Comparison of ENCODE assay signal across 17 cellular contexts in genomic region chr11:85961930-85962363, GRCh38.
DNase-seq lines count a peak whose midpoint lies in the region; ATAC-seq and TF ChIP-seq lines count a peak whose summit lies in the region.
"Had no signal": no experiment of that assay in that cellular context is flagged by ENCODE, and none has a peak within 500 bp of the region (broad histone marks: within the 10 kb centered on the region; RNA-seq: fewer than 3 reads in every experiment).

No MANE protein-coding gene starts in this region.

- no CpG with 5 or more reads among the region's 5 CpGs for WGBS in H9 (ENCODE audit: extremely low coverage, insufficient read length, low lambda C conversion rate)

- no peaks in the 10 kb centered on the region for H3K9me3 Mint-ChIP-seq in H9
- H3K9me3 Mint-ChIP-seq in activated T-helper 1 cell treated with anti-CD3 and anti-CD28 coated beads, Interleukin-12 subunit alpha, Interleukin-12 subunit beta, Interleukin-2, Interleukin-4 antibody, amounts not matched to agents 30 ng/mL and 10 ng/mL and 1 ng/mL, durations not matched to agents 14 hours and 24 hours and 36 hours = no peaks in the 10 kb centered on the region
- H3K9me3 Mint-ChIP-seq: activated CD8-positive, alpha-beta T cell treated with anti-CD3 and anti-CD28 coated beads for 36 hours; activated naive CD4-positive, alpha-beta T cell treated with anti-CD3 and anti-CD28 coated beads, Interleukin-2, amount 10 ng/mL, durations not matched to agents 7 days and 5 days; dendritic cell treated with granulocyte-macrophage colony-stimulating factor and Interleukin-4, amounts not matched to agents 40 ng/mL and 50 ng/mL, for 4 days; stimulated activated naive CD8-positive, alpha-beta T cell treated with anti-CD3 and anti-CD28 coated beads, Interleukin-15, Interleukin-2, amounts not matched to agents 100 ng/mL and 50 ng/mL, for 24 hours had no signal

- H4K8ac ChIP-seq in H9 (replicated peaks; ENCODE audit: insufficient read length, low read depth, low read length) = no peak overlapping the region

- DNase-seq in left cardiac atrium = no peak
- DNase-seq in right atrium auricular region (ENCODE audit: low spot score) = no peak
- peak; percentile 38 for DNase-seq in SK-N-DZ (ENCODE audit: low spot score)
- peak; percentile 47 for DNase-seq in glomerular endothelial cell (ENCODE audit: extremely low read depth, low read depth, low spot score)
- peak in 1 of 49 donors; percentile 30 for DNase-seq in substantia nigra (lab: John Stamatoyannopoulos, UW)
- DNase-seq in H9 = no peak
- DNase-seq in NCI-H1092 (lab: John Stamatoyannopoulos, UW) = no peak
- no peak for DNase-seq in activated T-helper 1 cell treated with anti-CD3 and anti-CD28 coated beads, Interleukin-12 subunit alpha, Interleukin-12 subunit beta, Interleukin-2, Interleukin-4 antibody, amounts not matched to agents 30 ng/mL and 10 ng/mL and 1 ng/mL, durations not matched to agents 14 hours and 24 hours and 36 hours (ENCODE audit: low spot score)
- DNase-seq: activated CD8-positive, alpha-beta T cell treated with anti-CD3 and anti-CD28 coated beads for 36 hours; activated naive CD4-positive, alpha-beta T cell treated with anti-CD3 and anti-CD28 coated beads, Interleukin-2, amount 10 ng/mL, durations not matched to agents 7 days and 5 days; pancreas; PC-9; stimulated activated CD4-positive, alpha-beta T cell treated with anti-CD3 and anti-CD28 coated beads, Interleukin-4, amount 100 ng/mL, for 24 hours had no signal

- peak; percentile 26 to 68 for ATAC-seq in left cardiac atrium
- ATAC-seq: activated CD8-positive, alpha-beta T cell treated with anti-CD3 and anti-CD28 coated beads for 36 hours; pancreas had no signal

- intact Hi-C loops in left cardiac atrium (cut with DNase I) = no loop called here
- intact Hi-C loops in activated T-helper 1 cell treated with anti-CD3 and anti-CD28 coated beads, Interleukin-12 subunit alpha, Interleukin-12 subunit beta, Interleukin-2, Interleukin-4 antibody, amounts not matched to agents 30 ng/mL and 10 ng/mL and 1 ng/mL, durations not matched to agents 14 hours and 24 hours and 36 hours (cut with micrococcal nuclease) = loop anchor here (2.0 kb wide), 1 partner anchor 13 kb away; no protein-coding TSS in a partner anchor

- H3K79me1 ChIP-seq in H9 (ENCODE audit: insufficient read depth, low read depth, low read length, poor library complexity, severe bottlenecking) = no peaks in the 10 kb centered on the region

- H3K23me2 ChIP-seq in H9 (ENCODE audit: insufficient read length, low read depth, low read length, poor library complexity, severe bottlenecking) = no peaks in the 10 kb centered on the region

- no peak overlapping the region for H2BK5ac ChIP-seq in H9 (ENCODE audit: insufficient read length, low read length)

- no peak overlapping the region for H3K23ac ChIP-seq in H9 (ENCODE audit: insufficient read length, low read depth, low read length)

- H2BK15ac ChIP-seq in H9 (ENCODE audit: low read depth, low read length) = no peak overlapping the region

- peak overlapping the region in 1 of 3 experiments; percentile 41; a peak in 2 of 7 replicates for H3K27ac Mint-ChIP-seq in H9
- H3K27ac Mint-ChIP-seq in activated T-helper 1 cell treated with anti-CD3 and anti-CD28 coated beads, Interleukin-12 subunit alpha, Interleukin-12 subunit beta, Interleukin-2, Interleukin-4 antibody, amounts not matched to agents 30 ng/mL and 10 ng/mL and 1 ng/mL, durations not matched to agents 14 hours and 24 hours and 36 hours = no peak overlapping the region
- H3K27ac Mint-ChIP-seq: activated naive CD4-positive, alpha-beta T cell treated with anti-CD3 and anti-CD28 coated beads, Interleukin-2, amount 10 ng/mL, durations not matched to agents 7 days and 5 days had no signal

- no peak overlapping the region for H2AFZ ChIP-seq in H9 (ENCODE audit: low read length)
- H2AFZ ChIP-seq: PC-9 had no signal

- no peak overlapping the region for H4K5ac ChIP-seq in H9 (ENCODE audit: insufficient read length, low read depth, low read length)

- H2AK5ac ChIP-seq in H9 (ENCODE audit: insufficient read length, low read length) = no peak overlapping the region

- no peak overlapping the region for H3K4me3 Mint-ChIP-seq in H9
- no peak overlapping the region for H3K4me3 Mint-ChIP-seq in activated T-helper 1 cell treated with anti-CD3 and anti-CD28 coated beads, Interleukin-12 subunit alpha, Interleukin-12 subunit beta, Interleukin-2, Interleukin-4 antibody, amounts not matched to agents 30 ng/mL and 10 ng/mL and 1 ng/mL, durations not matched to agents 14 hours and 24 hours and 36 hours
- H3K4me3 Mint-ChIP-seq: activated CD8-positive, alpha-beta T cell treated with anti-CD3 and anti-CD28 coated beads for 36 hours; activated naive CD4-positive, alpha-beta T cell treated with anti-CD3 and anti-CD28 coated beads, Interleukin-2, amount 10 ng/mL, durations not matched to agents 7 days and 5 days; dendritic cell treated with granulocyte-macrophage colony-stimulating factor and Interleukin-4, amounts not matched to agents 40 ng/mL and 50 ng/mL, for 4 days; stimulated activated naive CD8-positive, alpha-beta T cell treated with anti-CD3 and anti-CD28 coated beads, Interleukin-15, Interleukin-2, amounts not matched to agents 100 ng/mL and 50 ng/mL, for 24 hours had no signal

- H3K4ac ChIP-seq in H9 (ENCODE audit: low read depth, low read length) = no peak overlapping the region

- no peak overlapping the region for H3T11ph ChIP-seq in H9 (ENCODE audit: low read length)

- no peak overlapping the region for H3K4me2 ChIP-seq in H9 (ENCODE audit: insufficient read depth, insufficient read length, low read length)
- H3K4me2 ChIP-seq: PC-9 had no signal

- H3K4me1 Mint-ChIP-seq in H9 = no peaks in the 10 kb centered on the region
- H3K4me1 Mint-ChIP-seq in activated T-helper 1 cell treated with anti-CD3 and anti-CD28 coated beads, Interleukin-12 subunit alpha, Interleukin-12 subunit beta, Interleukin-2, Interleukin-4 antibody, amounts not matched to agents 30 ng/mL and 10 ng/mL and 1 ng/mL, durations not matched to agents 14 hours and 24 hours and 36 hours (ENCODE audit: low read depth) = peaks cover 18% of the 10 kb centered on the region

- no peaks in the 10 kb centered on the region for H3K27me3 Mint-ChIP-seq in H9 (ENCODE audit: low read depth)
- H3K27me3 Mint-ChIP-seq in activated T-helper 1 cell treated with anti-CD3 and anti-CD28 coated beads, Interleukin-12 subunit alpha, Interleukin-12 subunit beta, Interleukin-2, Interleukin-4 antibody, amounts not matched to agents 30 ng/mL and 10 ng/mL and 1 ng/mL, durations not matched to agents 14 hours and 24 hours and 36 hours (ENCODE audit: insufficient read depth) = no peaks in the 10 kb centered on the region
- H3K27me3 Mint-ChIP-seq: activated CD8-positive, alpha-beta T cell treated with anti-CD3 and anti-CD28 coated beads for 36 hours; activated naive CD4-positive, alpha-beta T cell treated with anti-CD3 and anti-CD28 coated beads, Interleukin-2, amount 10 ng/mL, durations not matched to agents 7 days and 5 days; dendritic cell treated with granulocyte-macrophage colony-stimulating factor and Interleukin-4, amounts not matched to agents 40 ng/mL and 50 ng/mL, for 4 days; stimulated activated naive CD8-positive, alpha-beta T cell treated with anti-CD3 and anti-CD28 coated beads, Interleukin-15, Interleukin-2, amounts not matched to agents 100 ng/mL and 50 ng/mL, for 24 hours had no signal

- H4K20me1 ChIP-seq in H9 (ENCODE audit: control insufficient read depth, insufficient read depth, insufficient read length) = no peaks in the 10 kb centered on the region

- no peak overlapping the region for H3K18ac ChIP-seq in H9 (ENCODE audit: insufficient read length, low read depth, low read length)

- no peaks in the 10 kb centered on the region for H3K79me2 ChIP-seq in H9 (ENCODE audit: insufficient read depth, low read length)

- no peak overlapping the region for H2BK120ac ChIP-seq in H9 (ENCODE audit: low read depth, low read length, poor library complexity, severe bottlenecking)

- no peak overlapping the region for H2BK20ac ChIP-seq in H9 (ENCODE audit: low read depth, low read length, poor library complexity, severe bottlenecking)

- H3K36me3 ChIP-seq in right atrium auricular region = peaks cover 96% of the 10 kb centered on the region

- no peak overlapping the region for H3K27ac ChIP-seq in right atrium auricular region
- H3K27ac ChIP-seq in substantia nigra (ENCODE audit: low read depth, low read length, poor library complexity, severe bottlenecking) = peak overlapping the region; percentile 11
- H3K27ac ChIP-seq in H9 (ENCODE audit: insufficient read length, low read depth, low read length) = no peak overlapping the region
- H3K27ac ChIP-seq: pancreas, PC-9 had no signal

- H3K27me3 ChIP-seq in right atrium auricular region (no peaks in the 10 kb centered on the region), H9 (ENCODE audit: insufficient read depth, low read length) (no peaks in the 10 kb centered on the region)
- H3K27me3 ChIP-seq: pancreas had no signal

- H3K4me3 ChIP-seq in right atrium auricular region = no peak overlapping the region
- H3K4me3 ChIP-seq: HAP-1, lung, pancreas, PC-9 had no signal

- no peak overlapping the region for H3K14ac ChIP-seq in H9 (ENCODE audit: insufficient read depth, low read length)

- H3K56ac ChIP-seq in H9 (ENCODE audit: insufficient read length, low read depth, low read length) = no peak overlapping the region

- TF ChIP-seq CTCF in right atrium auricular region (IDR thresholded peaks at IDR 0.05) (no peak), H9 (conservative IDR thresholded peaks at IDR 0.05) (no peak)

- no peak overlapping the region for H4K91ac ChIP-seq in H9 (ENCODE audit: insufficient read length, low read depth, low read length)

- peaks cover 3 to 59% (median 26%) of the 10 kb centered on the region in 3 experiments; a peak in 6 of 7 replicates for H3K36me3 Mint-ChIP-seq in H9 (ENCODE audit: insufficient read depth in 1 of 3, low read depth in 3 of 3)
- peaks cover 65% of the 10 kb centered on the region for H3K36me3 Mint-ChIP-seq in activated T-helper 1 cell treated with anti-CD3 and anti-CD28 coated beads, Interleukin-12 subunit alpha, Interleukin-12 subunit beta, Interleukin-2, Interleukin-4 antibody, amounts not matched to agents 30 ng/mL and 10 ng/mL and 1 ng/mL, durations not matched to agents 14 hours and 24 hours and 36 hours (ENCODE audit: low read depth)

- peaks cover 0 to 25% of the 10 kb centered on the region in 2 donors for H3K4me1 ChIP-seq in right atrium auricular region
- H3K4me1 ChIP-seq in H9 (ENCODE audit: insufficient read depth, low read length) = no peaks in the 10 kb centered on the region
- H3K4me1 ChIP-seq: HAP-1, pancreas had no signal

- H3K9ac ChIP-seq in H9 (ENCODE audit: extremely low read depth, insufficient read length, low read length) = no peak overlapping the region

- H3K9me3 ChIP-seq in right atrium auricular region (no peaks in the 10 kb centered on the region), H9 (ENCODE audit: control insufficient read depth, low read depth, low read length) (no peaks in the 10 kb centered on the region)
- H3K9me3 ChIP-seq: HAP-1, pancreas had no signal

- H2BK12ac ChIP-seq in H9 (ENCODE audit: insufficient read length, low read depth, low read length) = no peak overlapping the region

Comparison
In these comparisons a context has a peak if more than half of its experiments do, and no peak if none do; other contexts are left out.
1. DNase-seq: peak in SK-N-DZ (single experiment) and glomerular endothelial cell (single experiment); none in left cardiac atrium (single experiment), right atrium auricular region (single experiment), H9 (single experiment), NCI-H1092 (single experiment) and activated T-helper 1 cell treated with anti-CD3 and anti-CD28 coated beads, Interleukin-12 subunit alpha, Interleukin-12 subunit beta, Interleukin-2, Interleukin-4 antibody, amounts not matched to agents 30 ng/mL and 10 ng/mL and 1 ng/mL, durations not matched to agents 14 hours and 24 hours and 36 hours (single experiment).